Comparison of ENCODE assay signal across 8 cellular contexts in the genomic region with DNA sequence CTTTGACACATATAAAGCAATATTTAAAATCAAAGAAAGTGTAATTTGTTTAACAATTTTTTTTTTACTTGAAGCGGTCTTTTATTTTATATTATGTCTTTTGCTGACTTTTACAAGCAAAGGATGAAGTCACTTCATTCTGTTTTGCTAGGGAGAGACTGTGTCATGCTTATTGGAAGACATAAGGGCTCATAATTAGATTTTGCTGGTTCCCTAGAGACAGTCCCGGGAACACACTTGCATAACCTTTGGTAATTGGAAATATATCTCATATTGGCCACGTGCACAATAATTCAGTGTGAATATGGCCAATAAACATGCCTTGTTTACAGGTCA. TPM values are rescaled to one million over a fixed set of nuclear protein-coding genes. Genes with fewer than 3 reads are reported as not detected.
DNase-seq lines count a peak whose midpoint lies in the region; ATAC-seq and TF ChIP-seq lines count a peak whose summit lies in the region.

No MANE protein-coding gene starts in this region.

- DNase-seq in GM06990 (ENCODE audit: extremely low read depth, insufficient read length) (no peak), epithelial cell of proximal tubule (ENCODE audit: low read depth) (no peak), ureter (ENCODE audit: low spot score) (no peak)

- no peaks in the 10 kb centered on the region for H3K27me3 ChIP-seq in GM06990 (replicated peaks; ENCODE audit: control insufficient read depth, insufficient read depth, low read length)
- no peaks in the 10 kb centered on the region for H3K27me3 ChIP-seq in Loucy (ENCODE audit: insufficient read depth, low read length, poor library complexity, severe bottlenecking)
- no peaks in the 10 kb centered on the region for H3K27me3 ChIP-seq in rectal smooth muscle tissue (ENCODE audit: control insufficient read depth, insufficient read depth, low read length)

- H3K4me1 ChIP-seq in Loucy (ENCODE audit: insufficient read depth, low read length, poor library complexity, severe bottlenecking) (peaks cover 38% of the 10 kb centered on the region), rectal smooth muscle tissue (ENCODE audit: control insufficient read depth, insufficient read depth, low read length) (no peaks in the 10 kb centered on the region)

- H3F3A ChIP-seq in Loucy (ENCODE audit: low read depth): no peaks in the 10 kb centered on the region

- peaks cover 22% of the 10 kb centered on the region for H4K20me1 ChIP-seq in Loucy (ENCODE audit: insufficient read depth, low read length, poor library complexity, severe bottlenecking)

- peak overlapping the region; percentile 81 for H3K4me2 ChIP-seq in Loucy (ENCODE audit: low read depth, low read length, poor library complexity, severe bottlenecking)

- ATAC-seq in GM21825 (IDR thresholded peaks at IDR 0.05; ENCODE audit: unreplicated experiment) (no peak), HG03095 (IDR thresholded peaks at IDR 0.05; ENCODE audit: unreplicated experiment) (no peak), HG03469 (IDR thresholded peaks at IDR 0.05; ENCODE audit: unreplicated experiment) (no peak)

- H3K9me3 ChIP-seq in Loucy (ENCODE audit: insufficient read depth, low read depth, low read length): no peaks in the 10 kb centered on the region

- peaks cover 44% of the 10 kb centered on the region for H3K79me2 ChIP-seq in Loucy (ENCODE audit: insufficient read depth, low read length)

- H3K36me3 ChIP-seq in GM06990 (ENCODE audit: control insufficient read depth, insufficient read depth, low read length) (no peaks in the 10 kb centered on the region), Loucy (ENCODE audit: insufficient read depth, low read length) (no peaks in the 10 kb centered on the region), rectal smooth muscle tissue (ENCODE audit: control insufficient read depth, insufficient read depth, low read length) (no peaks in the 10 kb centered on the region)

- peak overlapping the region; percentile 72 for H3K9ac ChIP-seq in Loucy (ENCODE audit: low read depth, low read length, poor library complexity, severe bottlenecking)
- H3K9ac ChIP-seq in rectal smooth muscle tissue (ENCODE audit: low read length): no peak overlapping the region

- no peak overlapping the region for H3K27ac ChIP-seq in rectal smooth muscle tissue (ENCODE audit: low read depth, low read length)

- H3K4me3 ChIP-seq in GM06990 (replicated peaks; ENCODE audit: low read depth, low read length) (peak overlapping the region; percentile 93), Loucy (ENCODE audit: low read length, poor library complexity, severe bottlenecking) (peak overlapping the region; percentile 85), epithelial cell of proximal tubule (ENCODE audit: low read depth, low read length) (peak overlapping the region; percentile 88), rectal smooth muscle tissue (ENCODE audit: low read length) (peak overlapping the region; percentile 71)

- TF ChIP-seq CTCF in GM06990 (IDR thresholded peaks at IDR 0.05; ENCODE audit: insufficient read depth, low read length, poor library complexity, severe bottlenecking) (no peak), Loucy (conservative IDR thresholded peaks at IDR 0.05; ENCODE audit: low read length) (no peak), epithelial cell of proximal tubule (conservative IDR thresholded peaks at IDR 0.05; ENCODE audit: low read depth, low read length) (no peak)

- H2AFZ ChIP-seq in Loucy (ENCODE audit: low read length): peak overlapping the region; percentile 100

- H3K9me2 ChIP-seq in Loucy (replicated peaks; ENCODE audit: low read depth, low read length): no peaks in the 10 kb centered on the region

RNA-seq across cellular contexts. Expression of a gene that starts 0.4 kb away (rescaled TPM):
- 82.3 and 122 TPM in 2 replicates for total RNA-seq in epithelial cell of proximal tubule
- 133 TPM for total RNA-seq in ureter

RNA-seq across cellular contexts. Expression of a gene that starts 7.3 kb away (rescaled TPM):
- not detected in 2 replicates for total RNA-seq in epithelial cell of proximal tubule
- total RNA-seq in ureter: not detected

RNA-seq across cellular contexts. Expression of a gene that starts 47.1 kb away (rescaled TPM):
- total RNA-seq in epithelial cell of proximal tubule: not detected in 2 replicates
- total RNA-seq in ureter: not detected
